In the genomic region with DNA sequence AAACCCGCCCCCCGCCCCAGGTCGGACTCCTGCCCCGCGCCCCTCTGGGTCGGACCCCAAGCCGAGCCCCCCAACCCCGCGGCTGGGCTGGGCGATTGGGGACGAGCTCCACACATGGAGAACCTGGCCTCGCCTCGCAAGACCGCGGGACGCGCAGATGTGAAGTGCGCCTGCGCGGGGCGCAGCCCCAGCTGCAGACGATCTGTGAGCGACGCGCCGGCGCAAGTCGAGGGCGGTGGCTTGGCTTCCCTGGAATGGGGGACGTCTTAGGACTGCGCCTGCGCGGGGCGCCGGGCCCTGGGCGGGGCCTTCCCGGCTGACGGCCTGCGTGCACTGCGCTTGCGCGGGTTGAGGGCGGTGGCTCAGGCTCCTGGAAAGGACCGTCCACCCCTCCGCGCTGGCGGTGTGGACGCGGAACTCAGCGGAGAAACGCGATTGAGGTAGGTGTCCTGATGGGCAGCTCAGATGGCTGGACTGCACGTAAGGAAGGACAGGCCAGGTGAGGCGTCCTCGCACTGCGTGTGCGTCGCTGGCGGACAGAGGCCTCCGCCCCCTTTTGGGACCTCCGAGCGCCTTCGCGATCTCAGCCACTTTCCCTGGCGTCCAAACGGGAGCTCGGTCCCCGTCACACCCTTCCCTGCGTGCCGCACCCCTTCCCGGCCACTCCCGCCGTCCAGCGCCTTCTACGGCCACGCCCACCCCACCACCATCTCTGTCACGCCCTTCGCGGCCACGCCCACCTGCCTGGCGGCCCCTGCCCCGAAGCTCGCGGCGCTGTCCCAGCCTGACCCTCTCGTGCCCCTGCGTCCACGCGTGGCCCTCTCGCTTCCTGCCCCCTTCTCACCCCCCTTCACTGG, we compare ENCODE assay signal across 1 cellular context.
A peak's percentile ranks its signal among the peaks of the same experiment; 100 is the strongest.
TF ChIP-seq lines count a peak whose summit lies in the region.

A gene (plus strand): TSS at position 351 of the 857 bp plus-strand sequence. CDS start 1,278 bp downstream, outside the sequence.

TF ChIP-seq in HepG2, 621 proteins besides CTCF, POLR2A, EP300 and RAD21 (continued from another document and continues in another):
- TF ChIP-seq, protein P1, sequence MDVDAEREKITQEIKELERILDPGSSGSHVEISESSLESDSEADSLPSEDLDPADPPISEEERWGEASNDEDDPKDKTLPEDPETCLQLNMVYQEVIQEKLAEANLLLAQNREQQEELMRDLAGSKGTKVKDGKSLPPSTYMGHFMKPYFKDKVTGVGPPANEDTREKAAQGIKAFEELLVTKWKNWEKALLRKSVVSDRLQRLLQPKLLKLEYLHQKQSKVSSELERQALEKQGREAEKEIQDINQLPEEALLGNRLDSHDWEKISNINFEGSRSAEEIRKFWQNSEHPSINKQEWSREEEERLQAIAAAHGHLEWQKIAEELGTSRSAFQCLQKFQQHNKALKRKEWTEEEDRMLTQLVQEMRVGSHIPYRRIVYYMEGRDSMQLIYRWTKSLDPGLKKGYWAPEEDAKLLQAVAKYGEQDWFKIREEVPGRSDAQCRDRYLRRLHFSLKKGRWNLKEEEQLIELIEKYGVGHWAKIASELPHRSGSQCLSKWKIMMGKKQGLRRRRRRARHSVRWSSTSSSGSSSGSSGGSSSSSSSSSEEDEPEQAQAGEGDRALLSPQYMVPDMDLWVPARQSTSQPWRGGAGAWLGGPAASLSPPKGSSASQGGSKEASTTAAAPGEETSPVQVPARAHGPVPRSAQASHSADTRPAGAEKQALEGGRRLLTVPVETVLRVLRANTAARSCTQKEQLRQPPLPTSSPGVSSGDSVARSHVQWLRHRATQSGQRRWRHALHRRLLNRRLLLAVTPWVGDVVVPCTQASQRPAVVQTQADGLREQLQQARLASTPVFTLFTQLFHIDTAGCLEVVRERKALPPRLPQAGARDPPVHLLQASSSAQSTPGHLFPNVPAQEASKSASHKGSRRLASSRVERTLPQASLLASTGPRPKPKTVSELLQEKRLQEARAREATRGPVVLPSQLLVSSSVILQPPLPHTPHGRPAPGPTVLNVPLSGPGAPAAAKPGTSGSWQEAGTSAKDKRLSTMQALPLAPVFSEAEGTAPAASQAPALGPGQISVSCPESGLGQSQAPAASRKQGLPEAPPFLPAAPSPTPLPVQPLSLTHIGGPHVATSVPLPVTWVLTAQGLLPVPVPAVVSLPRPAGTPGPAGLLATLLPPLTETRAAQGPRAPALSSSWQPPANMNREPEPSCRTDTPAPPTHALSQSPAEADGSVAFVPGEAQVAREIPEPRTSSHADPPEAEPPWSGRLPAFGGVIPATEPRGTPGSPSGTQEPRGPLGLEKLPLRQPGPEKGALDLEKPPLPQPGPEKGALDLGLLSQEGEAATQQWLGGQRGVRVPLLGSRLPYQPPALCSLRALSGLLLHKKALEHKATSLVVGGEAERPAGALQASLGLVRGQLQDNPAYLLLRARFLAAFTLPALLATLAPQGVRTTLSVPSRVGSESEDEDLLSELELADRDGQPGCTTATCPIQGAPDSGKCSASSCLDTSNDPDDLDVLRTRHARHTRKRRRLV (CRISPR knock-in tag; IDR thresholded peaks at IDR 0.05), result peak; percentile 83
- TF ChIP-seq SOX6 (IDR thresholded peaks at IDR 0.05) (no peak), SOX6 (CRISPR knock-in tag; IDR thresholded peaks at IDR 0.05) (peak; percentile 78), SRSF1 (optimal IDR thresholded peaks at IDR 0.05; ENCODE audit: low read depth, low read length) (peak; percentile 79), ZNF546 (CRISPR knock-in tag; conservative IDR thresholded peaks at IDR 0.05) (peak; percentile 90; the same call in 1 of the 2 replicates), NR1H2 (CRISPR knock-in tag; IDR thresholded peaks at IDR 0.05; ENCODE audit: borderline replicate concordance, low read depth) (no peak), ZNF383 (CRISPR knock-in tag; IDR thresholded peaks at IDR 0.05; ENCODE audit: borderline replicate concordance) (peak; percentile 79; the same call in 1 of the 2 replicates), CBX2 (IDR thresholded peaks at IDR 0.05; ENCODE audit: low read depth, low read length) (no peak), CBX2 (CRISPR knock-in tag; IDR thresholded peaks at IDR 0.05; ENCODE audit: low read depth) (no peak), MEIS2 (CRISPR knock-in tag; IDR thresholded peaks at IDR 0.05) (0 out of 2 replicates have a peak, but pooled peaks have one; percentile 18), ZNF678 (CRISPR knock-in tag; IDR thresholded peaks at IDR 0.05) (no peak; the same call in 1 of the 2 replicates), ZNF292 (CRISPR knock-in tag; IDR thresholded peaks at IDR 0.05; ENCODE audit: borderline replicate concordance, low read depth) (peak; percentile 51; the same call in 1 of the 2 replicates), ZNF138 (CRISPR knock-in tag; IDR thresholded peaks at IDR 0.05; ENCODE audit: low read depth) (peak; percentile 93; the same call in 1 of the 2 replicates), MXI1 (IDR thresholded peaks at IDR 0.05; ENCODE audit: borderline replicate concordance, low read depth, low read length) (peak; percentile 90; the same call in 2 of the 3 replicates), ZNF329 (CRISPR knock-in tag; IDR thresholded peaks at IDR 0.05; ENCODE audit: low read depth) (peak; percentile 91; the same call in 1 of the 2 replicates), ZNF253 (CRISPR knock-in tag; IDR thresholded peaks at IDR 0.05; ENCODE audit: borderline replicate concordance) (0 out of 2 replicates have a peak, but pooled peaks have one; percentile 47), HNRNPLL (IDR thresholded peaks at IDR 0.05; ENCODE audit: low read depth, low read length, poor library complexity, severe bottlenecking) (peak; percentile 68), LCORL (IDR thresholded peaks at IDR 0.05) (no peak), LCORL (CRISPR knock-in tag; IDR thresholded peaks at IDR 0.05) (peak; percentile 70; the same call in 1 of the 2 replicates), MTF2 (CRISPR knock-in tag; IDR thresholded peaks at IDR 0.05; ENCODE audit: borderline replicate concordance) (no peak), JARID2 (CRISPR knock-in tag; IDR thresholded peaks at IDR 0.05; ENCODE audit: insufficient replicate concordance) (peak; percentile 33), AKAP8 (CRISPR knock-in tag; IDR thresholded peaks at IDR 0.05) (peak; percentile 60; the same call in 1 of the 2 replicates), GATAD1 (CRISPR knock-in tag; IDR thresholded peaks at IDR 0.05) (no peak), DR1 (CRISPR knock-in tag; IDR thresholded peaks at IDR 0.05) (no peak), NONO (IDR thresholded peaks at IDR 0.05) (no peak), NONO (CRISPR knock-in tag; conservative IDR thresholded peaks at IDR 0.05) (peak; percentile 50), ZNF530 (CRISPR knock-in tag; IDR thresholded peaks at IDR 0.05; ENCODE audit: low read depth) (no peak), POLR2AphosphoS5 (IDR thresholded peaks at IDR 0.05; ENCODE audit: low read depth, low read length) (peak; percentile 90), NFYC (CRISPR knock-in tag; IDR thresholded peaks at IDR 0.05) (no peak; the same call in none of the 2 replicates), ZNF180 (CRISPR knock-in tag; IDR thresholded peaks at IDR 0.05; ENCODE audit: borderline replicate concordance, low read depth) (no peak), ZNF781 (CRISPR knock-in tag; IDR thresholded peaks at IDR 0.05; ENCODE audit: borderline replicate concordance, not compliant biosample characterization) (peak; percentile 42), ZFP41 (CRISPR knock-in tag; IDR thresholded peaks at IDR 0.05; ENCODE audit: borderline replicate concordance) (peak; percentile 57; the same call in 1 of the 2 replicates), MEF2D (CRISPR knock-in tag; IDR thresholded peaks at IDR 0.05) (0 out of 2 replicates have a peak, but pooled peaks have one; percentile 38), ZNF660 (CRISPR knock-in tag; IDR thresholded peaks at IDR 0.05; ENCODE audit: borderline replicate concordance, low read depth) (no peak), MED1 (CRISPR knock-in tag; IDR thresholded peaks at IDR 0.05) (peak; percentile 29; the same call in 1 of the 2 replicates)
- TF ChIP-seq, protein P2, sequence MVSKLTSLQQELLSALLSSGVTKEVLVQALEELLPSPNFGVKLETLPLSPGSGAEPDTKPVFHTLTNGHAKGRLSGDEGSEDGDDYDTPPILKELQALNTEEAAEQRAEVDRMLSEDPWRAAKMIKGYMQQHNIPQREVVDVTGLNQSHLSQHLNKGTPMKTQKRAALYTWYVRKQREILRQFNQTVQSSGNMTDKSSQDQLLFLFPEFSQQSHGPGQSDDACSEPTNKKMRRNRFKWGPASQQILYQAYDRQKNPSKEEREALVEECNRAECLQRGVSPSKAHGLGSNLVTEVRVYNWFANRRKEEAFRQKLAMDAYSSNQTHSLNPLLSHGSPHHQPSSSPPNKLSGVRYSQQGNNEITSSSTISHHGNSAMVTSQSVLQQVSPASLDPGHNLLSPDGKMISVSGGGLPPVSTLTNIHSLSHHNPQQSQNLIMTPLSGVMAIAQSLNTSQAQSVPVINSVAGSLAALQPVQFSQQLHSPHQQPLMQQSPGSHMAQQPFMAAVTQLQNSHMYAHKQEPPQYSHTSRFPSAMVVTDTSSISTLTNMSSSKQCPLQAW (CRISPR knock-in tag; IDR thresholded peaks at IDR 0.05), result no peak; the same call in 1 of the 2 replicates
- TF ChIP-seq, protein P3, sequence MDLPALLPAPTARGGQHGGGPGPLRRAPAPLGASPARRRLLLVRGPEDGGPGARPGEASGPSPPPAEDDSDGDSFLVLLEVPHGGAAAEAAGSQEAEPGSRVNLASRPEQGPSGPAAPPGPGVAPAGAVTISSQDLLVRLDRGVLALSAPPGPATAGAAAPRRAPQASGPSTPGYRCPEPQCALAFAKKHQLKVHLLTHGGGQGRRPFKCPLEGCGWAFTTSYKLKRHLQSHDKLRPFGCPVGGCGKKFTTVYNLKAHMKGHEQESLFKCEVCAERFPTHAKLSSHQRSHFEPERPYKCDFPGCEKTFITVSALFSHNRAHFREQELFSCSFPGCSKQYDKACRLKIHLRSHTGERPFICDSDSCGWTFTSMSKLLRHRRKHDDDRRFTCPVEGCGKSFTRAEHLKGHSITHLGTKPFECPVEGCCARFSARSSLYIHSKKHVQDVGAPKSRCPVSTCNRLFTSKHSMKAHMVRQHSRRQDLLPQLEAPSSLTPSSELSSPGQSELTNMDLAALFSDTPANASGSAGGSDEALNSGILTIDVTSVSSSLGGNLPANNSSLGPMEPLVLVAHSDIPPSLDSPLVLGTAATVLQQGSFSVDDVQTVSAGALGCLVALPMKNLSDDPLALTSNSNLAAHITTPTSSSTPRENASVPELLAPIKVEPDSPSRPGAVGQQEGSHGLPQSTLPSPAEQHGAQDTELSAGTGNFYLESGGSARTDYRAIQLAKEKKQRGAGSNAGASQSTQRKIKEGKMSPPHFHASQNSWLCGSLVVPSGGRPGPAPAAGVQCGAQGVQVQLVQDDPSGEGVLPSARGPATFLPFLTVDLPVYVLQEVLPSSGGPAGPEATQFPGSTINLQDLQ (CRISPR knock-in tag; IDR thresholded peaks at IDR 0.05), result no peak
- TF ChIP-seq, protein P4, sequence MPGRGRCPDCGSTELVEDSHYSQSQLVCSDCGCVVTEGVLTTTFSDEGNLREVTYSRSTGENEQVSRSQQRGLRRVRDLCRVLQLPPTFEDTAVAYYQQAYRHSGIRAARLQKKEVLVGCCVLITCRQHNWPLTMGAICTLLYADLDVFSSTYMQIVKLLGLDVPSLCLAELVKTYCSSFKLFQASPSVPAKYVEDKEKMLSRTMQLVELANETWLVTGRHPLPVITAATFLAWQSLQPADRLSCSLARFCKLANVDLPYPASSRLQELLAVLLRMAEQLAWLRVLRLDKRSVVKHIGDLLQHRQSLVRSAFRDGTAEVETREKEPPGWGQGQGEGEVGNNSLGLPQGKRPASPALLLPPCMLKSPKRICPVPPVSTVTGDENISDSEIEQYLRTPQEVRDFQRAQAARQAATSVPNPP (CRISPR knock-in tag; IDR thresholded peaks at IDR 0.05), result peak; percentile 83; the same call in 1 of the 2 replicates
- TF ChIP-seq, protein P5, sequence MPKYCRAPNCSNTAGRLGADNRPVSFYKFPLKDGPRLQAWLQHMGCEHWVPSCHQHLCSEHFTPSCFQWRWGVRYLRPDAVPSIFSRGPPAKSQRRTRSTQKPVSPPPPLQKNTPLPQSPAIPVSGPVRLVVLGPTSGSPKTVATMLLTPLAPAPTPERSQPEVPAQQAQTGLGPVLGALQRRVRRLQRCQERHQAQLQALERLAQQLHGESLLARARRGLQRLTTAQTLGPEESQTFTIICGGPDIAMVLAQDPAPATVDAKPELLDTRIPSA (CRISPR knock-in tag; IDR thresholded peaks at IDR 0.05; ENCODE audit: borderline replicate concordance), result no peak; the same call in 1 of the 2 replicates
- TF ChIP-seq, protein P6, sequence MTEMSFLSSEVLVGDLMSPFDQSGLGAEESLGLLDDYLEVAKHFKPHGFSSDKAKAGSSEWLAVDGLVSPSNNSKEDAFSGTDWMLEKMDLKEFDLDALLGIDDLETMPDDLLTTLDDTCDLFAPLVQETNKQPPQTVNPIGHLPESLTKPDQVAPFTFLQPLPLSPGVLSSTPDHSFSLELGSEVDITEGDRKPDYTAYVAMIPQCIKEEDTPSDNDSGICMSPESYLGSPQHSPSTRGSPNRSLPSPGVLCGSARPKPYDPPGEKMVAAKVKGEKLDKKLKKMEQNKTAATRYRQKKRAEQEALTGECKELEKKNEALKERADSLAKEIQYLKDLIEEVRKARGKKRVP (CRISPR knock-in tag; IDR thresholded peaks at IDR 0.05), result no peak
- TF ChIP-seq, protein P7, sequence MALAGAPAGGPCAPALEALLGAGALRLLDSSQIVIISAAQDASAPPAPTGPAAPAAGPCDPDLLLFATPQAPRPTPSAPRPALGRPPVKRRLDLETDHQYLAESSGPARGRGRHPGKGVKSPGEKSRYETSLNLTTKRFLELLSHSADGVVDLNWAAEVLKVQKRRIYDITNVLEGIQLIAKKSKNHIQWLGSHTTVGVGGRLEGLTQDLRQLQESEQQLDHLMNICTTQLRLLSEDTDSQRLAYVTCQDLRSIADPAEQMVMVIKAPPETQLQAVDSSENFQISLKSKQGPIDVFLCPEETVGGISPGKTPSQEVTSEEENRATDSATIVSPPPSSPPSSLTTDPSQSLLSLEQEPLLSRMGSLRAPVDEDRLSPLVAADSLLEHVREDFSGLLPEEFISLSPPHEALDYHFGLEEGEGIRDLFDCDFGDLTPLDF (CRISPR knock-in tag; IDR thresholded peaks at IDR 0.05), result no peak; the same call in 1 of the 2 replicates
- TF ChIP-seq, protein P8, sequence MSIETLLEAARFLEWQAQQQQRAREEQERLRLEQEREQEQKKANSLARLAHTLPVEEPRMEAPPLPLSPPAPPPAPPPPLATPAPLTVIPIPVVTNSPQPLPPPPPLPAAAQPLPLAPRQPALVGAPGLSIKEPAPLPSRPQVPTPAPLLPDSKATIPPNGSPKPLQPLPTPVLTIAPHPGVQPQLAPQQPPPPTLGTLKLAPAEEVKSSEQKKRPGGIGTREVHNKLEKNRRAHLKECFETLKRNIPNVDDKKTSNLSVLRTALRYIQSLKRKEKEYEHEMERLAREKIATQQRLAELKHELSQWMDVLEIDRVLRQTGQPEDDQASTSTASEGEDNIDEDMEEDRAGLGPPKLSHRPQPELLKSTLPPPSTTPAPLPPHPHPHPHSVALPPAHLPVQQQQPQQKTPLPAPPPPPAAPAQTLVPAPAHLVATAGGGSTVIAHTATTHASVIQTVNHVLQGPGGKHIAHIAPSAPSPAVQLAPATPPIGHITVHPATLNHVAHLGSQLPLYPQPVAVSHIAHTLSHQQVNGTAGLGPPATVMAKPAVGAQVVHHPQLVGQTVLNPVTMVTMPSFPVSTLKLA (IDR thresholded peaks at IDR 0.05), result peak; percentile 41
